ENCODE assay signal across 9 cellular contexts in the genomic region with DNA sequence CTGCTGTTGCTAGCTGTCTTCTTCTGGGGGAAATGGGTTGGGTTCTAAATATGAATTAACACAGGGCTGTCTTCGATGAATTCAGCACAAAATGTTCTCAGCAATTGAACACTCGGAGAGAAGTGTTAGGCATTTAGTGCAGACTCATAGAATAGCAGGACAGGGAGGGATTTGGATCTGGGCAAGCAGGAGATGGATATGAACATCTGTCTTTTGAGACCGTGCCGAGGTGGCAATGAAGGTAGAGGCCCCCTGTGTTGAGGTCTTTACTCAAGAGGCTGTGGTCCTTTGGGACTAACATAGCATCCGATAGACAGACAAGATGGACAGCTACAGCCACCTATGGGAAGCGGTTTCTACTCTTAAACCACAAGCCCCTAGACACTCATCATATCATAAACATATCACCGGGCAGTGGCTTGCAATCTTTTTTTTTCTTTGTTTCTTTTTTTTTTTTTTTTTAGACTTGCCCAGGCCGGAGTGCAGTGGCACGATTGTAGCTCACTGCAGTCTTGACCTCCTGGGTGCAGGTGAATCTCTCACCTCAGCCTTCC. TPM values are rescaled to one million over a fixed set of nuclear protein-coding genes. Genes with fewer than 3 reads are reported as not detected.
DNase-seq lines count a peak whose midpoint lies in the region; ATAC-seq and TF ChIP-seq lines count a peak whose summit lies in the region.
"Had no signal": no experiment of that assay in that cellular context is flagged by ENCODE, and none has a peak within 500 bp of the region (broad histone marks: within the 10 kb centered on the region; RNA-seq: fewer than 3 reads in every experiment).

No MANE protein-coding gene starts in this region.

- peak overlapping the region; percentile 15 for H3K4me3 ChIP-seq in suprapubic skin
- H3K4me3 ChIP-seq: lung had no signal

- peaks cover 5% of the 10 kb centered on the region for H3K9me3 Mint-ChIP-seq in activated CD8-positive, alpha-beta memory T cell treated with anti-CD3 and anti-CD28 coated beads, Interleukin-2, amount 10 ng/mL, durations not matched to agents 7 days and 5 days (ENCODE audit: low read depth)

- peak overlapping the region; percentile 67 for H3K4me3 Mint-ChIP-seq in activated CD8-positive, alpha-beta memory T cell treated with anti-CD3 and anti-CD28 coated beads, Interleukin-2, amount 10 ng/mL, durations not matched to agents 7 days and 5 days

- peak overlapping the region; percentile 96 for H3K27ac Mint-ChIP-seq in activated CD8-positive, alpha-beta memory T cell treated with anti-CD3 and anti-CD28 coated beads, Interleukin-2, amount 10 ng/mL, durations not matched to agents 7 days and 5 days

- peaks cover 92% of the 10 kb centered on the region for H3K4me1 Mint-ChIP-seq in activated CD8-positive, alpha-beta memory T cell treated with anti-CD3 and anti-CD28 coated beads, Interleukin-2, amount 10 ng/mL, durations not matched to agents 7 days and 5 days

- no peaks in the 10 kb centered on the region for H3K9me3 ChIP-seq in suprapubic skin

- DNase-seq in activated CD8-positive, alpha-beta memory T cell treated with anti-CD3 and anti-CD28 coated beads, Interleukin-2, amount 10 ng/mL, durations not matched to agents 7 days and 5 days, result peak; percentile 72
- DNase-seq in activated CD8-positive, alpha-beta memory T cell treated with anti-CD3 and anti-CD28 coated beads for 24 hours, result no peak
- DNase-seq in M059J (ENCODE audit: low read depth) (peak; percentile 21), fibroblast of gingiva (ENCODE audit: low read depth) (peak; percentile 34), suprapubic skin (ENCODE audit: low spot score in 2 of 2) (no peak), UCSD-AML1 (lab: John Stamatoyannopoulos, UW; ENCODE audit: unreplicated experiment) (no peak)
- no peak for DNase-seq in stimulated activated CD4-positive, alpha-beta T cell treated with anti-CD3 and anti-CD28 coated beads, Interleukin-15, amount 100 ng/mL, for 24 hours

- CTCF ChIA-PET in activated CD8-positive, alpha-beta memory T cell treated with anti-CD3 and anti-CD28 coated beads, Interleukin-2, amount 10 ng/mL, durations not matched to agents 7 days and 5 days (lab: Charles Lee), result no interaction called here

- peak overlapping the region; percentile 64 for H3K27ac ChIP-seq in suprapubic skin

- no peaks in the 10 kb centered on the region for H3K27me3 Mint-ChIP-seq in activated CD8-positive, alpha-beta memory T cell treated with anti-CD3 and anti-CD28 coated beads, Interleukin-2, amount 10 ng/mL, durations not matched to agents 7 days and 5 days

- no peak for TF ChIP-seq CTCF in suprapubic skin (IDR thresholded peaks at IDR 0.05)

- TF ChIP-seq POLR2A in suprapubic skin (IDR thresholded peaks at IDR 0.05), result no peak

- TF ChIP-seq EP300 in suprapubic skin (IDR thresholded peaks at IDR 0.05), result no peak

- no peak for ATAC-seq in activated CD8-positive, alpha-beta memory T cell treated with anti-CD3 and anti-CD28 coated beads, Interleukin-2, amount 10 ng/mL, durations not matched to agents 7 days and 5 days
- ATAC-seq in GM18520 (IDR thresholded peaks at IDR 0.05; ENCODE audit: unreplicated experiment), result no peak

- no peaks in the 10 kb centered on the region for H3K36me3 ChIP-seq in suprapubic skin

- no peaks in the 10 kb centered on the region for H3K27me3 ChIP-seq in suprapubic skin

- peaks cover 83% of the 10 kb centered on the region for H3K4me1 ChIP-seq in suprapubic skin

- peaks cover 55% of the 10 kb centered on the region for H3K36me3 Mint-ChIP-seq in activated CD8-positive, alpha-beta memory T cell treated with anti-CD3 and anti-CD28 coated beads, Interleukin-2, amount 10 ng/mL, durations not matched to agents 7 days and 5 days

- 55% methylated on average over 9 of the region's 9 CpGs for WGBS in suprapubic skin

RNA-seq across cellular contexts. Expression of a gene that starts 6.7 kb away (rescaled TPM):
- total RNA-seq in activated CD8-positive, alpha-beta memory T cell treated with anti-CD3 and anti-CD28 coated beads, Interleukin-2, amount 10 ng/mL, durations not matched to agents 7 days and 5 days, result 100 to 1,000 TPM; 259 to 286 TPM
- 282 and 343 TPM in 2 replicates for total RNA-seq in M059J (2014; rRNA removed; shearing (Covaris generic))
- 100 to 1,000 TPM; 162 to 192 (median 179) TPM for total RNA-seq in suprapubic skin

RNA-seq across cellular contexts. Expression of a gene that starts 54.0 kb away (rescaled TPM):
- not detected for total RNA-seq in activated CD8-positive, alpha-beta memory T cell treated with anti-CD3 and anti-CD28 coated beads, Interleukin-2, amount 10 ng/mL, durations not matched to agents 7 days and 5 days
- 0.86 and 2.6 TPM in 2 replicates for total RNA-seq in M059J (2014; rRNA removed; shearing (Covaris generic))
- 10 to 100 TPM; 17.7 to 75.4 (median 38.7) TPM for total RNA-seq in suprapubic skin

Comparison
In these comparisons a context has a peak if more than half of its experiments do, and no peak if none do; other contexts are left out.
1. DNase-seq: peak in activated CD8-positive, alpha-beta memory T cell treated with anti-CD3 and anti-CD28 coated beads, Interleukin-2, amount 10 ng/mL, durations not matched to agents 7 days and 5 days (single experiment), M059J (single experiment) and fibroblast of gingiva (single experiment); none in activated CD8-positive, alpha-beta memory T cell treated with anti-CD3 and anti-CD28 coated beads for 24 hours (single experiment), suprapubic skin (0 of 2), UCSD-AML1 (single experiment) and stimulated activated CD4-positive, alpha-beta T cell treated with anti-CD3 and anti-CD28 coated beads, Interleukin-15, amount 100 ng/mL, for 24 hours (single experiment).